Comparison of ENCODE assay signal across 9 cellular contexts in the genomic region with DNA sequence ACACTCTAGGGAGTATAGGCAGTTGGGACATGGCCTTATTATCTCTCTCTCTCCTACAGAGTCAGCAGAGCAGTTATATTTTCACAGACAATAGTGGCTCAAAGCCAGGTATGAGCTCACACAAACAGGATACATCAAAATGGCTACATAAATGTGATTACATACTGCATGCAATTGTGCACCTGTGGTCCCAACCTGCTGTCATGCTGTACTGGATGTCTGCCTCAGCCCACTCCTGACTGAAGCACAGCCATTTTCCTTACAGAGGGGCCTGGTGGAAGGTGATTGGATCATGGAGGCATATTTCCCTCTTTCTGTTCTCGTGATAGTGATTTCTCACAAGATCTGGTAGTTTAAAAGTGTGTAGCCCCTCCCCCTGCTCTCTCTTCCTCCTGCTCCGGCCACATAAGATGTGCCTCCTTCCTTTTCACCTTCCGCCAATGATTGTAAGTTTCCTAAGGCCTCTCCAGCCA. TPM values are rescaled to one million over a fixed set of nuclear protein-coding genes. Genes with fewer than 3 reads are reported as not detected.
DNase-seq lines count a peak whose midpoint lies in the region; ATAC-seq and TF ChIP-seq lines count a peak whose summit lies in the region.
"Had no signal": no experiment of that assay in that cellular context is flagged by ENCODE, and none has a peak within 500 bp of the region (broad histone marks: within the 10 kb centered on the region; RNA-seq: fewer than 3 reads in every experiment).

No MANE protein-coding gene starts in this region.

- DNase-seq in GM04503 (ENCODE audit: low read depth) (peak; percentile 0), glomerular endothelial cell (ENCODE audit: extremely low read depth, low read depth, low spot score) (peak; percentile 23), RWPE1 (ENCODE audit: low spot score) (no peak), vagina (ENCODE audit: extremely low spot score in 2 of 2) (no peak), HUDEP-2 (lab: John Stamatoyannopoulos, UW; ENCODE audit: unreplicated experiment in 76 of 76) (no peak)
- DNase-seq: Peyer's patch had no signal

- no peaks in the 10 kb centered on the region for H3K4me1 ChIP-seq in vagina
- H3K4me1 ChIP-seq: Peyer's patch had no signal

- H3K27ac ChIP-seq in C4-2B = peak overlapping the region; percentile 7; the same call in 1 of the 2 replicates
- peak overlapping the region; percentile 27 for H3K27ac ChIP-seq in VCaP
- H3K27ac ChIP-seq in RWPE1 = no peak overlapping the region
- H3K27ac ChIP-seq in vagina = no peak overlapping the region
- H3K27ac ChIP-seq: Peyer's patch had no signal

- no peaks in the 10 kb centered on the region for H3K27me3 ChIP-seq in vagina
- H3K27me3 ChIP-seq: Peyer's patch had no signal

- no peak for ATAC-seq in HG02852 (IDR thresholded peaks at IDR 0.05; ENCODE audit: unreplicated experiment)

- CTCF ChIA-PET in RWPE1 (lab: Yijun Ruan, JAX) = interaction anchor here (0.6 kb wide), 1 partner anchor 9 kb away, joined by 3 read pairs; no protein-coding TSS in a partner anchor

- H3K9me3 ChIP-seq in vagina = no peaks in the 10 kb centered on the region
- H3K9me3 ChIP-seq: Peyer's patch had no signal

- TF ChIP-seq POLR2A in vagina (IDR thresholded peaks at IDR 0.05) = no peak

- TF ChIP-seq CTCF in C4-2B (conservative IDR thresholded peaks at IDR 0.05) (no peak), VCaP (conservative IDR thresholded peaks at IDR 0.05) (no peak), RWPE1 (conservative IDR thresholded peaks at IDR 0.05; ENCODE audit: low read depth) (no peak), vagina (IDR thresholded peaks at IDR 0.05) (no peak)

- intact Hi-C loops in vagina (cut with DNase I) = no loop called here

- POLR2A ChIA-PET in RWPE1 (lab: Yijun Ruan, JAX; ENCODE audit: low non-redundant PET) = no interaction called here

- H3K36me3 ChIP-seq in vagina = no peaks in the 10 kb centered on the region
- H3K36me3 ChIP-seq: Peyer's patch had no signal

- no peak overlapping the region for H3K4me3 ChIP-seq in vagina
- H3K4me3 ChIP-seq: Peyer's patch had no signal

RNA-seq across cellular contexts. Expression of a gene that starts 37.0 kb away (rescaled TPM):
- total RNA-seq in glomerular endothelial cell = 45.5 and 95.0 TPM in 2 replicates
- 142 TPM for total RNA-seq in vagina

Comparison
In these comparisons a context has a peak if more than half of its experiments do, and no peak if none do; other contexts are left out.
1. H3K27ac ChIP-seq: peak in C4-2B (single experiment) and VCaP (single experiment); none in RWPE1 (single experiment) and vagina (single experiment).
2. DNase-seq: peak in GM04503 (single experiment) and glomerular endothelial cell (single experiment); none in RWPE1 (single experiment), vagina (0 of 2) and HUDEP-2 (0 of 76).